ENCODE assay signal across 15 cellular contexts in the genomic region with DNA sequence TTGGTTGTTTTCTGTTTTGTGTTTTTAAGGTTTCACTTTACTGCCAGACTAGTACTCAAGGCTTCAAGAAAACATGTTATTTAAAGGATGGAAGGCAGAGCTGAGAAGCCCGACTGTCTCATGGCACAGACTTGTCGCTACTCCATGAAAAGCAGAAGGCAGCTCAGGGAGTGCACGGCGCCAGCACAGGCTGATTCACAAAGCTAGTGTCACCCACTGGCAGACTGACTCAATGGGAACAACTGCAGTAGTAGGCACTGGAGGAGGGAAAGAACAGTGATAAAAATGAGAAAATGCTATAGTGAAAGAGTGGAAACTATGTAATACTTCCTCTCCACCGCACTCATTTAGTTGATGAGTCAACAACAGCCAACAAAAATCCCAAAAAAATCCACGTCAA. TPM values are rescaled to one million over a fixed set of nuclear protein-coding genes. Genes with fewer than 3 reads are reported as not detected.
DNase-seq lines count a peak whose midpoint lies in the region; ATAC-seq and TF ChIP-seq lines count a peak whose summit lies in the region.
"Had no signal": no experiment of that assay in that cellular context is flagged by ENCODE, and none has a peak within 500 bp of the region (broad histone marks: within the 10 kb centered on the region; RNA-seq: fewer than 3 reads in every experiment).

No MANE protein-coding gene starts in this region.

- H3K4me3 ChIP-seq in RWPE2 (ENCODE audit: severe bottlenecking) (no peak overlapping the region), epithelial cell of esophagus (ENCODE audit: low read length) (no peak overlapping the region)
- H3K4me3 ChIP-seq: HAP-1 had no signal

- peak overlapping the region; percentile 75 for H3K27ac Mint-ChIP-seq in osteocyte (ENCODE audit: unreplicated experiment)
- H3K27ac Mint-ChIP-seq: activated T-cell treated with anti-CD3 and anti-CD28 coated beads, Interleukin-2, amount 50 U/mL, for 72 hours had no signal

- no peak overlapping the region for H3K4me3 Mint-ChIP-seq in osteocyte (ENCODE audit: unreplicated experiment)

- no peak for TF ChIP-seq CTCF in RWPE2 (IDR thresholded peaks at IDR 0.05; ENCODE audit: poor library complexity, severe bottlenecking)
- TF ChIP-seq CTCF in epithelial cell of esophagus (IDR thresholded peaks at IDR 0.05; ENCODE audit: insufficient read depth, low read depth, low read length, missing control alignments), result no peak
- peak; percentile 12 for TF ChIP-seq CTCF in osteocyte (IDR thresholded peaks at IDR 0.05)

- peaks cover 27% of the 10 kb centered on the region for H3K4me1 Mint-ChIP-seq in osteocyte (ENCODE audit: unreplicated experiment)

- DNase-seq in GM04503 (ENCODE audit: low read depth) (peak; percentile 8), RWPE2 (ENCODE audit: low spot score) (no peak), epithelial cell of esophagus (ENCODE audit: low read depth) (peak; percentile 69), osteocyte (ENCODE audit: extremely low spot score, unreplicated experiment) (no peak), cerebellum (ENCODE audit: low spot score) (no peak), NCI-H2107 treated with DMSO at 0.1 percent for 48 hours (lab: John Stamatoyannopoulos, UW; ENCODE audit: unreplicated experiment) (no peak), GM19238 (ENCODE audit: insufficient read length, low spot score) (no peak)
- DNase-seq: activated CD4-positive, CD25-positive, alpha-beta regulatory T cell; activated T-cell treated with anti-CD3 and anti-CD28 coated beads, Interleukin-2, amount 50 U/mL, for 72 hours; Kasumi-1; NCI-H69; stimulated activated CD4-positive, alpha-beta T cell treated with anti-CD3 and anti-CD28 coated beads, Interleukin-2, amount 100 ng/mL, for 24 hours; stimulated activated naive CD4-positive, alpha-beta T cell had no signal

- no peaks in the 10 kb centered on the region for H3K27me3 Mint-ChIP-seq in osteocyte (ENCODE audit: unreplicated experiment)

- H3K9me3 Mint-ChIP-seq in osteocyte (ENCODE audit: unreplicated experiment), result no peaks in the 10 kb centered on the region
- H3K9me3 Mint-ChIP-seq: activated T-cell treated with anti-CD3 and anti-CD28 coated beads, Interleukin-2, amount 50 U/mL, for 72 hours had no signal

- no peaks in the 10 kb centered on the region for H3K9me3 ChIP-seq in RWPE2 (ENCODE audit: severe bottlenecking)
- H3K9me3 ChIP-seq: HAP-1 had no signal

- peak overlapping the region; percentile 84 for H3K27ac ChIP-seq in RWPE2 (ENCODE audit: poor library complexity, severe bottlenecking)

- H3K4me1 ChIP-seq in RWPE2 (ENCODE audit: insufficient read depth, poor library complexity, severe bottlenecking), result peaks cover 30% of the 10 kb centered on the region

- no peaks in the 10 kb centered on the region for H3K36me3 Mint-ChIP-seq in osteocyte (ENCODE audit: unreplicated experiment)

- no peaks in the 10 kb centered on the region for H3K36me3 ChIP-seq in RWPE2 (ENCODE audit: low read depth)
- H3K36me3 ChIP-seq: HAP-1 had no signal

- no peaks in the 10 kb centered on the region for H3K27me3 ChIP-seq in RWPE2 (ENCODE audit: insufficient read depth, poor library complexity, severe bottlenecking)

- ATAC-seq in RWPE2 (ENCODE audit: low read depth) (no peak), HG03565 (IDR thresholded peaks at IDR 0.05; ENCODE audit: unreplicated experiment) (no peak)
- ATAC-seq: activated T-cell treated with anti-CD3 and anti-CD28 coated beads, Interleukin-2, amount 50 U/mL, for 72 hours had no signal

RNA-seq across cellular contexts. Expression of gene HSF2BP, which starts 14.7 kb away (rescaled TPM):
- total RNA-seq in osteocyte (3.4 and 3.7 TPM in 2 replicates), cerebellum (2.5 TPM)

RNA-seq across cellular contexts. Expression of gene RRP1B, which starts 14.8 kb away (rescaled TPM):
- total RNA-seq in osteocyte (26.0 and 26.5 TPM in 2 replicates), cerebellum (18.7 TPM)

Comparison
In these comparisons a context has a peak if more than half of its experiments do, and no peak if none do; other contexts are left out.
1. DNase-seq: peak in GM04503 (single experiment) and epithelial cell of esophagus (single experiment); none in RWPE2 (single experiment), osteocyte (single experiment), cerebellum (single experiment), NCI-H2107 treated with DMSO at 0.1 percent for 48 hours (single experiment) and GM19238 (single experiment).